Comparison of ENCODE assay signal across 20 cellular contexts in genomic region chr1:14173598-14173997, GRCh38.
DNase-seq lines count a peak whose midpoint lies in the region; ATAC-seq and TF ChIP-seq lines count a peak whose summit lies in the region.
"Had no signal": no experiment of that assay in that cellular context is flagged by ENCODE, and none has a peak within 500 bp of the region (broad histone marks: within the 10 kb centered on the region; RNA-seq: fewer than 3 reads in every experiment).

No MANE protein-coding gene starts in this region.

- TF ChIP-seq CTCF in left ventricle myocardium inferior (IDR thresholded peaks at IDR 0.05; ENCODE audit: borderline replicate concordance) = no peak

- peaks cover 15% of the 10 kb centered on the region for H3K27me3 ChIP-seq in left ventricle myocardium inferior (ENCODE audit: low read depth)
- H3K27me3 ChIP-seq: BE2C had no signal

- intact Hi-C loops in left ventricle myocardium superior (cut with micrococcal nuclease) = no loop called here
- intact Hi-C loops in left ventricle myocardium inferior (cut with micrococcal nuclease) = no loop called here
- intact Hi-C loops in sciatic nerve (cut with DNase I) = no loop called here

- DNase-seq in left ventricle myocardium superior = no peak
- DNase-seq in left ventricle myocardium inferior = no peak
- DNase-seq in DMS79 treated with DMSO at 0.1 percent for 48 hours (lab: John Stamatoyannopoulos, UW) = peak; percentile 66
- DNase-seq in sciatic nerve (ENCODE audit: low spot score) = no peak
- DNase-seq in GM03348 (ENCODE audit: low spot score) = no peak
- DNase-seq: 8988T; ACHN; BE2C; C1 segment of cervical spinal cord; CD4-positive, alpha-beta memory T cell; CD4-positive, CD25-positive, alpha-beta regulatory T cell; CD8-positive, alpha-beta memory T cell; COR-L47; DMS 273 treated with DMSO at 0.1 percent for 48 hours; DMS153; DMS53; GF-D8 had no signal

- no peak overlapping the region for H3K27ac ChIP-seq in left ventricle myocardium inferior (replicated peaks)
- H3K27ac ChIP-seq: BLaER1 had no signal

- H3K36me3 ChIP-seq in left ventricle myocardium inferior = no peaks in the 10 kb centered on the region
- H3K36me3 ChIP-seq: BE2C, BLaER1 had no signal

- H3K9me3 ChIP-seq in left ventricle myocardium inferior (replicated peaks) = peaks cover 14% of the 10 kb centered on the region
- H3K9me3 ChIP-seq: BE2C had no signal

- ATAC-seq in left ventricle myocardium superior = peak; percentile 18
- ATAC-seq in sciatic nerve = peak; percentile 91
- ATAC-seq in HG02763 (IDR thresholded peaks at IDR 0.05; ENCODE audit: unreplicated experiment) = no peak
- ATAC-seq: GM12878 had no signal

- H3K4me3 ChIP-seq in left ventricle myocardium inferior = no peak overlapping the region
- H3K4me3 ChIP-seq: BLaER1, GM12878 had no signal

- H3K4me1 ChIP-seq in left ventricle myocardium inferior = no peaks in the 10 kb centered on the region
- H3K4me1 ChIP-seq: BE2C, BLaER1 had no signal
